27 cellular contexts compared by ENCODE assay signal in genomic region chr6:27882624-27883023, GRCh38. TPM values are rescaled to one million over a fixed set of nuclear protein-coding genes. Genes with fewer than 3 reads are reported as not detected.
"Had no signal": no experiment of that assay in that cellular context is flagged by ENCODE, and none has a peak within 500 bp of the region (broad histone marks: within the 10 kb centered on the region; RNA-seq: fewer than 3 reads in every experiment).

No MANE protein-coding gene starts in this region.

- H3K4me3 ChIP-seq: breast epithelium, heart right ventricle, left ventricle myocardium inferior, skin epidermis, suprapubic skin, upper lobe of left lung had no signal

- H3K4me1 Mint-ChIP-seq: activated B cell treated with CpG ODN at 0.5 μM for 24 hours, memory B cell, natural killer cell had no signal

- DNase-seq: activated B cell treated with CpG ODN at 0.5 μM for 24 hours; activated CD4-positive, alpha-beta T cell treated with anti-CD3 and anti-CD28 coated beads, Interleukin-2, amount 10 ng/mL, durations not matched to agents 24 days and 14 days; activated CD8-positive, alpha-beta memory T cell treated with anti-CD3 and anti-CD28 coated beads, Interleukin-2, amount 50 U/mL, for 48 hours; activated gamma-delta T cell treated with Interleukin-2 at 50 U/mL for 16 hours; activated T-cell treated with anti-CD3 and anti-CD28 coated beads, Interleukin-2, amount 50 U/mL, for 72 hours; amniotic stem cell; dermis blood vessel endothelial cell; heart right ventricle; left ventricle myocardium inferior; natural killer cell; nucleus accumbens; stimulated activated CD4-positive, alpha-beta T cell treated with anti-CD3 and anti-CD28 coated beads, Interleukin-4, amount 100 ng/mL, for 4 hours; SW 1271 had no signal

- H3K36me3 Mint-ChIP-seq: activated naive CD8-positive, alpha-beta T cell; memory B cell; natural killer cell had no signal

- H3K27ac Mint-ChIP-seq: activated B cell treated with CpG ODN at 0.5 μM for 24 hours; activated CD4-positive, alpha-beta T cell treated with anti-CD3 and anti-CD28 coated beads, Interleukin-2, amount 10 ng/mL, durations not matched to agents 24 days and 14 days; activated naive CD8-positive, alpha-beta T cell; activated T-cell treated with anti-CD3 and anti-CD28 coated beads, Interleukin-2, amount 50 U/mL, for 72 hours; memory B cell; natural killer cell; stimulated activated naive CD8-positive, alpha-beta T cell treated with anti-CD3 and anti-CD28 coated beads, Interleukin-15, Interleukin-2, amounts not matched to agents 100 ng/mL and 50 ng/mL, for 24 hours had no signal

- H3K4me1 ChIP-seq: breast epithelium, heart right ventricle, left ventricle myocardium inferior, suprapubic skin, upper lobe of left lung had no signal

- H3K36me3 ChIP-seq: breast epithelium, heart right ventricle, left ventricle myocardium inferior, suprapubic skin, upper lobe of left lung had no signal

- H3K9me3 ChIP-seq: breast epithelium, heart right ventricle, left ventricle myocardium inferior, suprapubic skin, upper lobe of left lung had no signal

- FAIRE-seq: frontal cortex, keratinocyte, TTC549 had no signal

- H3K27me3 ChIP-seq: upper lobe of left lung had no signal

- H3K4me3 Mint-ChIP-seq: activated B cell treated with CpG ODN at 0.5 μM for 24 hours; activated CD4-positive, alpha-beta T cell treated with anti-CD3 and anti-CD28 coated beads, Interleukin-2, amount 10 ng/mL, durations not matched to agents 24 days and 14 days; activated naive CD8-positive, alpha-beta T cell; activated T-cell treated with anti-CD3 and anti-CD28 coated beads, Interleukin-2, amount 50 U/mL, for 72 hours; memory B cell; natural killer cell; stimulated activated naive CD8-positive, alpha-beta T cell treated with anti-CD3 and anti-CD28 coated beads, Interleukin-15, Interleukin-2, amounts not matched to agents 100 ng/mL and 50 ng/mL, for 24 hours had no signal

- H3K9me3 Mint-ChIP-seq: activated B cell treated with CpG ODN at 0.5 μM for 24 hours; activated CD4-positive, alpha-beta T cell treated with anti-CD3 and anti-CD28 coated beads, Interleukin-2, amount 10 ng/mL, durations not matched to agents 24 days and 14 days; activated T-cell treated with anti-CD3 and anti-CD28 coated beads, Interleukin-2, amount 50 U/mL, for 72 hours; memory B cell; natural killer cell; stimulated activated naive CD8-positive, alpha-beta T cell treated with anti-CD3 and anti-CD28 coated beads, Interleukin-15, Interleukin-2, amounts not matched to agents 100 ng/mL and 50 ng/mL, for 24 hours had no signal

- ATAC-seq: activated T-cell treated with anti-CD3 and anti-CD28 coated beads, Interleukin-2, amount 50 U/mL, for 72 hours; heart right ventricle; natural killer cell had no signal

- H3K27me3 Mint-ChIP-seq: activated B cell treated with CpG ODN at 0.5 μM for 24 hours; activated CD4-positive, alpha-beta T cell treated with anti-CD3 and anti-CD28 coated beads, Interleukin-2, amount 10 ng/mL, durations not matched to agents 24 days and 14 days; activated naive CD8-positive, alpha-beta T cell; memory B cell; stimulated activated naive CD8-positive, alpha-beta T cell treated with anti-CD3 and anti-CD28 coated beads, Interleukin-15, Interleukin-2, amounts not matched to agents 100 ng/mL and 50 ng/mL, for 24 hours had no signal

- H3K27ac ChIP-seq: breast epithelium, heart right ventricle, left ventricle myocardium inferior, skin epidermis, suprapubic skin, upper lobe of left lung had no signal

RNA-seq across cellular contexts. Expression of gene OR2B2, which starts 29.6 kb away (rescaled TPM):
- total RNA-seq: activated B cell treated with CpG ODN at 0.5 μM for 24 hours; activated CD4-positive, alpha-beta T cell treated with anti-CD3 and anti-CD28 coated beads, Interleukin-2, amount 10 ng/mL, durations not matched to agents 24 days and 14 days; activated T-cell treated with anti-CD3 and anti-CD28 coated beads, Interleukin-2, amount 50 U/mL, for 72 hours; breast epithelium; cerebellum; dermis blood vessel endothelial cell; epithelial cell of proximal tubule; frontal cortex; heart right ventricle; left ventricle myocardium inferior; natural killer cell; posterior vena cava; suprapubic skin; T-helper 2 cell treated with Interferon-gamma antibody and Interleukin-4, amounts not matched to agents 100 ng/mL and 5 ng/mL, for 36 hours; upper lobe of left lung had no signal
